ENCODE assay signal across 19 cellular contexts in genomic region chr5:53201746-53202145, GRCh38.
DNase-seq lines count a peak whose midpoint lies in the region; ATAC-seq and TF ChIP-seq lines count a peak whose summit lies in the region.
"Had no signal": no experiment of that assay in that cellular context is flagged by ENCODE, and none has a peak within 500 bp of the region (broad histone marks: within the 10 kb centered on the region; RNA-seq: fewer than 3 reads in every experiment).

No MANE protein-coding gene starts in this region.

- no peaks in the 10 kb centered on the region for H3K9me3 ChIP-seq in DND-41 (ENCODE audit: insufficient read depth, low read length, severe bottlenecking)
- no peaks in the 10 kb centered on the region for H3K9me3 ChIP-seq in H9 (ENCODE audit: control insufficient read depth, low read depth, low read length)
- no peaks in the 10 kb centered on the region for H3K9me3 ChIP-seq in smooth muscle cell (replicated peaks; ENCODE audit: low read depth)
- H3K9me3 ChIP-seq: lower lobe of right lung, SJCRH30 had no signal

- no peak overlapping the region for H3K27ac ChIP-seq in DND-41 (ENCODE audit: low read length)
- H3K27ac ChIP-seq in H9 (ENCODE audit: insufficient read length, low read depth, low read length), result no peak overlapping the region
- H3K27ac ChIP-seq in smooth muscle cell (ENCODE audit: low read depth), result no peak overlapping the region
- H3K27ac ChIP-seq: lower lobe of right lung, SJCRH30 had no signal

- no peak overlapping the region for H3K4me3 ChIP-seq in DND-41 (ENCODE audit: low read depth in 1 of 2, low read length in 2 of 2)
- no peak overlapping the region for H3K4me3 ChIP-seq in fibroblast of villous mesenchyme (ENCODE audit: low read depth, low read length)
- no peak overlapping the region for H3K4me3 ChIP-seq in smooth muscle cell
- H3K4me3 ChIP-seq: lower lobe of right lung, SJCRH30 had no signal

- H2BK15ac ChIP-seq in H9 (ENCODE audit: low read depth, low read length), result no peak overlapping the region

- no peaks in the 10 kb centered on the region for H3K27me3 ChIP-seq in DND-41 (ENCODE audit: insufficient read depth, low read length, poor library complexity)
- H3K27me3 ChIP-seq in H9 (ENCODE audit: insufficient read depth, low read length), result no peaks in the 10 kb centered on the region
- no peaks in the 10 kb centered on the region for H3K27me3 ChIP-seq in smooth muscle cell (ENCODE audit: low read depth)
- H3K27me3 ChIP-seq: SJCRH30 had no signal

- H3K4me1 Mint-ChIP-seq in H9, result no peaks in the 10 kb centered on the region
- H3K4me1 Mint-ChIP-seq: activated B cell treated with CpG ODN at 0.5 μM for 24 hours, nephron progenitor cell had no signal

- no peak overlapping the region for H2BK5ac ChIP-seq in H9 (ENCODE audit: insufficient read length, low read length)

- H3K79me2 ChIP-seq in DND-41 (ENCODE audit: insufficient read depth, low read length), result no peaks in the 10 kb centered on the region
- no peaks in the 10 kb centered on the region for H3K79me2 ChIP-seq in H9 (ENCODE audit: insufficient read depth, low read length)
- H3K79me2 ChIP-seq in smooth muscle cell (ENCODE audit: low read depth), result no peaks in the 10 kb centered on the region

- H2BK20ac ChIP-seq in H9 (ENCODE audit: low read depth, low read length, poor library complexity, severe bottlenecking), result no peak overlapping the region

- H3K4me3 Mint-ChIP-seq in H9, result no peak overlapping the region
- H3K4me3 Mint-ChIP-seq: activated B cell treated with CpG ODN at 0.5 μM for 24 hours; activated T-cell treated with anti-CD3 and anti-CD28 coated beads, Interleukin-2, amount 50 U/mL, for 72 hours; nephron progenitor cell had no signal

- no peak overlapping the region for H4K91ac ChIP-seq in H9 (ENCODE audit: insufficient read length, low read depth, low read length)

- no peaks in the 10 kb centered on the region for H3K27me3 Mint-ChIP-seq in H9 (ENCODE audit: low read depth)
- H3K27me3 Mint-ChIP-seq: activated B cell treated with CpG ODN at 0.5 μM for 24 hours had no signal

- H4K20me1 ChIP-seq in DND-41 (ENCODE audit: insufficient read depth, low read length) (no peaks in the 10 kb centered on the region), H9 (ENCODE audit: control insufficient read depth, insufficient read depth, insufficient read length) (no peaks in the 10 kb centered on the region), smooth muscle cell (ENCODE audit: low read depth) (no peaks in the 10 kb centered on the region)

- H3K27ac Mint-ChIP-seq in H9, result no peak overlapping the region
- H3K27ac Mint-ChIP-seq: activated B cell treated with CpG ODN at 0.5 μM for 24 hours; activated T-cell treated with anti-CD3 and anti-CD28 coated beads, Interleukin-2, amount 50 U/mL, for 72 hours; nephron progenitor cell had no signal

- H2BK12ac ChIP-seq in H9 (ENCODE audit: insufficient read length, low read depth, low read length), result no peak overlapping the region

- TF ChIP-seq CTCF in DND-41 (IDR thresholded peaks at IDR 0.05; ENCODE audit: borderline replicate concordance, extremely low read depth, low read length, poor library complexity, severe bottlenecking) (peak; percentile 40), H9 (conservative IDR thresholded peaks at IDR 0.05) (peak; percentile 63), fibroblast of villous mesenchyme (IDR thresholded peaks at IDR 0.05; ENCODE audit: insufficient read depth, low read depth, low read length) (peak; percentile 30), smooth muscle cell (IDR thresholded peaks at IDR 0.05; ENCODE audit: borderline replicate concordance, insufficient read depth, poor library complexity, severe bottlenecking) (no peak)

- peaks cover 2 to 4% of the 10 kb centered on the region in 2 experiments; a peak in 2 of 5 replicates for H3K9me3 Mint-ChIP-seq in H9
- H3K9me3 Mint-ChIP-seq: activated B cell treated with CpG ODN at 0.5 μM for 24 hours; activated T-cell treated with anti-CD3 and anti-CD28 coated beads, Interleukin-2, amount 50 U/mL, for 72 hours; nephron progenitor cell had no signal

- H3K79me1 ChIP-seq in H9 (ENCODE audit: insufficient read depth, low read depth, low read length, poor library complexity, severe bottlenecking), result no peaks in the 10 kb centered on the region

- H3K4me1 ChIP-seq in DND-41 (ENCODE audit: insufficient read depth, low read length), result peaks cover 4% of the 10 kb centered on the region; the same call in 1 of the 2 replicates
- H3K4me1 ChIP-seq in H9 (ENCODE audit: insufficient read depth, low read length), result no peaks in the 10 kb centered on the region
- no peaks in the 10 kb centered on the region for H3K4me1 ChIP-seq in smooth muscle cell (ENCODE audit: low read depth)
- H3K4me1 ChIP-seq: lower lobe of right lung, SJCRH30 had no signal

- H3F3A ChIP-seq in smooth muscle cell (ENCODE audit: low read depth), result no peaks in the 10 kb centered on the region

- H3T11ph ChIP-seq in H9 (ENCODE audit: low read length), result no peak overlapping the region

- H3K23ac ChIP-seq in H9 (ENCODE audit: insufficient read length, low read depth, low read length), result no peak overlapping the region

- H3K56ac ChIP-seq in H9 (ENCODE audit: insufficient read length, low read depth, low read length), result no peak overlapping the region

- no peak overlapping the region for H4K5ac ChIP-seq in H9 (ENCODE audit: insufficient read length, low read depth, low read length)

- H3K9ac ChIP-seq in DND-41 (ENCODE audit: low read depth, low read length), result no peak overlapping the region
- H3K9ac ChIP-seq in H9 (ENCODE audit: extremely low read depth, insufficient read length, low read length), result no peak overlapping the region
- H3K9ac ChIP-seq in smooth muscle cell (ENCODE audit: low read depth), result no peak overlapping the region

- no peak overlapping the region for H3K4ac ChIP-seq in H9 (ENCODE audit: low read depth, low read length)

- H3K4me2 ChIP-seq in DND-41 (ENCODE audit: insufficient read depth, low read length) (no peak overlapping the region), H9 (ENCODE audit: insufficient read depth, insufficient read length, low read length) (no peak overlapping the region), smooth muscle cell (no peak overlapping the region)

- no peak overlapping the region for H2AFZ ChIP-seq in DND-41 (ENCODE audit: low read depth, low read length)
- H2AFZ ChIP-seq in H9 (ENCODE audit: low read length), result no peak overlapping the region
- no peak overlapping the region for H2AFZ ChIP-seq in smooth muscle cell (ENCODE audit: low read depth)

- H2BK120ac ChIP-seq in H9 (ENCODE audit: low read depth, low read length, poor library complexity, severe bottlenecking), result no peak overlapping the region

- no CpG with 5 or more reads among the region's 3 CpGs for WGBS in H9 (ENCODE audit: extremely low coverage, insufficient read length, low lambda C conversion rate)
- WGBS in smooth muscle cell (ENCODE audit: low lambda C conversion rate), result 92% methylated on average over 3 of the region's 3 CpGs

- no peak overlapping the region for H3K18ac ChIP-seq in H9 (ENCODE audit: insufficient read length, low read depth, low read length)

- H3K23me2 ChIP-seq in H9 (ENCODE audit: insufficient read length, low read depth, low read length, poor library complexity, severe bottlenecking), result no peaks in the 10 kb centered on the region

- in situ Hi-C loops in SK-MEL-5 (cut with HindIII; ENCODE audit: low pct_unique_long_range_greater_than_20kb, low sequenced_read_pairs), result no loop called here

- DNase-seq in DND-41, result no peak
- DNase-seq in H9, result no peak
- DNase-seq in SK-MEL-5 (ENCODE audit: low read depth, low spot score), result peak; percentile 65
- no peak for DNase-seq in fibroblast of villous mesenchyme (ENCODE audit: low read depth)
- no peak for DNase-seq in retina
- DNase-seq in smooth muscle cell (lab: John Stamatoyannopoulos, UW; ENCODE audit: unreplicated experiment), result no peak
- DNase-seq: activated B cell treated with CpG ODN at 0.5 μM for 24 hours; anterior cingulate cortex; C1 segment of cervical spinal cord; effector memory CD4-positive, alpha-beta T cell; lower lobe of right lung; NCI-H2081; nephron progenitor cell; small intestine; substantia nigra had no signal

- no peaks in the 10 kb centered on the region for H3K36me3 Mint-ChIP-seq in H9 (ENCODE audit: insufficient read depth in 1 of 3, low read depth in 3 of 3)

- no peak overlapping the region for H3K14ac ChIP-seq in H9 (ENCODE audit: insufficient read depth, low read length)

- no peak overlapping the region for H2AK5ac ChIP-seq in H9 (ENCODE audit: insufficient read length, low read length)

- ATAC-seq in DND-41 (ENCODE audit: insufficient read depth, low read depth), result no peak
- ATAC-seq in GM18511 (IDR thresholded peaks at IDR 0.05; ENCODE audit: unreplicated experiment), result no peak
- ATAC-seq in GM21619 (IDR thresholded peaks at IDR 0.05; ENCODE audit: unreplicated experiment), result no peak
- ATAC-seq: activated T-cell treated with anti-CD3 and anti-CD28 coated beads, Interleukin-2, amount 50 U/mL, for 72 hours; lower lobe of right lung had no signal

- no peaks in the 10 kb centered on the region for H3K36me3 ChIP-seq in DND-41 (ENCODE audit: insufficient read depth, low read length)
- no peaks in the 10 kb centered on the region for H3K36me3 ChIP-seq in smooth muscle cell (ENCODE audit: low read depth)
- H3K36me3 ChIP-seq: lower lobe of right lung, SJCRH30 had no signal

- H4K8ac ChIP-seq in H9 (replicated peaks; ENCODE audit: insufficient read length, low read depth, low read length), result no peak overlapping the region
